7 cellular contexts compared by ENCODE assay signal in genomic region chr1:148073392-148073791, GRCh38.
DNase-seq lines count a peak whose midpoint lies in the region; ATAC-seq, FAIRE-seq and TF ChIP-seq lines count a peak whose summit lies in the region.
"Not testable (repeated sequence)": the region's sequence is repeated elsewhere in the genome, so short reads cannot be mapped to it uniquely, and the experiment has no call there.

No MANE protein-coding gene starts in this region.

- not testable (repeated sequence) for H3K27ac ChIP-seq in CD4-positive, alpha-beta T cell (ENCODE audit: low read depth, low read length); HCT116 (ENCODE audit: low read depth, low read length); foreskin keratinocyte

- not testable (repeated sequence) for H3K4me1 ChIP-seq in HCT116 (ENCODE audit: control insufficient read depth in 1 of 2, insufficient read depth in 2 of 2, low read length in 2 of 2); foreskin keratinocyte

- not testable (repeated sequence) for H3K4me1 Mint-ChIP-seq in CD4-positive, alpha-beta T cell (ENCODE audit: low read depth); activated T-cell treated with anti-CD3 and anti-CD28 coated beads, Interleukin-2, amount 50 U/mL, for 4 hours (ENCODE audit: low read depth); activated naive CD8-positive, alpha-beta T cell treated with anti-CD3 and anti-CD28 coated beads, Interleukin-2, amount 50 U/mL, for 24 hours

- not testable (repeated sequence) for H3K4me3 ChIP-seq in HCT116 (replicated peaks in 1 of 2; ENCODE audit: low read depth in 1 of 2, low read length in 2 of 2)

- CTCF ChIA-PET in CD4-positive, alpha-beta T cell (lab: Charles Lee); HCT116 (lab: Charles Lee): not testable (repeated sequence)

- FAIRE-seq in RCC 7860 (lab: Jason Lieb, UNC): peak; percentile 91

- TF ChIP-seq POLR2A in HCT116 (IDR thresholded peaks at IDR 0.05; ENCODE audit: borderline replicate concordance, extremely low read depth, insufficient read depth, insufficient read length): not testable (repeated sequence)

- H4K20me1 ChIP-seq in HCT116 (ENCODE audit: insufficient read depth): not testable (repeated sequence)

- not testable (repeated sequence) for H3K4me2 ChIP-seq in HCT116 (ENCODE audit: low read length)

- H3K36me3 Mint-ChIP-seq in CD4-positive, alpha-beta T cell (ENCODE audit: low read depth); activated T-cell treated with anti-CD3 and anti-CD28 coated beads, Interleukin-2, amount 50 U/mL, for 4 hours (ENCODE audit: insufficient read depth); activated naive CD8-positive, alpha-beta T cell treated with anti-CD3 and anti-CD28 coated beads, Interleukin-2, amount 50 U/mL, for 24 hours (ENCODE audit: low read depth): not testable (repeated sequence)

- peak; percentile 34 for ATAC-seq in CD4-positive, alpha-beta T cell (ENCODE audit: poor library complexity)
- peak; percentile 60; the same call in 1 of the 2 replicates for ATAC-seq in HCT116
- peak; percentile 66 to 69 for ATAC-seq in activated CD4-positive, CD25-positive, alpha-beta regulatory T cell treated with anti-CD3 and anti-CD28 coated beads, Interleukin-2, amount 50 U/mL, for 24 hours
- peak; percentile 72 to 75 for ATAC-seq in activated T-cell treated with anti-CD3 and anti-CD28 coated beads, Interleukin-2, amount 50 U/mL, for 4 hours
- peak; percentile 52 for ATAC-seq in activated naive CD8-positive, alpha-beta T cell treated with anti-CD3 and anti-CD28 coated beads, Interleukin-2, amount 50 U/mL, for 24 hours
- peak; percentile 54 for ATAC-seq in foreskin keratinocyte

- not testable (repeated sequence) for TF ChIP-seq CTCF in CD4-positive, alpha-beta T cell (IDR thresholded peaks at IDR 0.05); HCT116 (IDR thresholded peaks at IDR 0.05 in 2 of 3, conservative IDR thresholded peaks at IDR 0.05 in 1 of 3; ENCODE audit: borderline replicate concordance in 1 of 3, insufficient read depth in 1 of 3, low read depth in 2 of 3, low read length in 2 of 3); foreskin keratinocyte (conservative IDR thresholded peaks at IDR 0.05)

- RAD21 ChIA-PET in HCT116 (lab: Charles Lee; ENCODE audit: low non-redundant PET in 1 of 2, low total read pairs in 2 of 2, uncharacterized antibody in 2 of 2, unreplicated experiment in 2 of 2): not testable (repeated sequence)

- H2AFZ ChIP-seq in HCT116 (ENCODE audit: low read depth, low read length, poor library complexity, severe bottlenecking): not testable (repeated sequence)

- not testable (repeated sequence) for DNase-seq in CD4-positive, alpha-beta T cell; HCT116 (ENCODE audit: low read depth, low spot score); RCC 7860 (ENCODE audit: low spot score); activated T-cell treated with anti-CD3 and anti-CD28 coated beads, Interleukin-2, amount 50 U/mL, for 4 hours; activated naive CD8-positive, alpha-beta T cell treated with anti-CD3 and anti-CD28 coated beads, Interleukin-2, amount 50 U/mL, for 24 hours; foreskin keratinocyte

- H3K79me2 ChIP-seq in HCT116 (ENCODE audit: insufficient read depth, low read length): not testable (repeated sequence)

- H3K27me3 Mint-ChIP-seq in CD4-positive, alpha-beta T cell; activated T-cell treated with anti-CD3 and anti-CD28 coated beads, Interleukin-2, amount 50 U/mL, for 4 hours (ENCODE audit: low read depth); activated naive CD8-positive, alpha-beta T cell treated with anti-CD3 and anti-CD28 coated beads, Interleukin-2, amount 50 U/mL, for 24 hours: not testable (repeated sequence)

- not testable (repeated sequence) for H3K27ac Mint-ChIP-seq in CD4-positive, alpha-beta T cell; activated naive CD8-positive, alpha-beta T cell treated with anti-CD3 and anti-CD28 coated beads, Interleukin-2, amount 50 U/mL, for 24 hours

- not testable (repeated sequence) for H3K36me3 ChIP-seq in HCT116 (ENCODE audit: control insufficient read depth in 1 of 2, insufficient read depth in 2 of 2, low read length in 2 of 2)

- not testable (repeated sequence) for H3K9ac ChIP-seq in HCT116 (ENCODE audit: low read length)

- not testable (repeated sequence) for H3K9me2 ChIP-seq in HCT116 (ENCODE audit: insufficient read depth)

- not testable (repeated sequence) for BruUV-seq in HCT116 (replicated peaks; lab: Mats Ljungman, UMichigan)

- not testable (repeated sequence) for H3K9me3 Mint-ChIP-seq in CD4-positive, alpha-beta T cell; activated T-cell treated with anti-CD3 and anti-CD28 coated beads, Interleukin-2, amount 50 U/mL, for 4 hours; activated naive CD8-positive, alpha-beta T cell treated with anti-CD3 and anti-CD28 coated beads, Interleukin-2, amount 50 U/mL, for 24 hours

- POLR2A ChIA-PET in CD4-positive, alpha-beta T cell (lab: Charles Lee); HCT116 (lab: Charles Lee): not testable (repeated sequence)

- not testable (repeated sequence) for H3K4me3 Mint-ChIP-seq in CD4-positive, alpha-beta T cell; activated T-cell treated with anti-CD3 and anti-CD28 coated beads, Interleukin-2, amount 50 U/mL, for 4 hours; activated naive CD8-positive, alpha-beta T cell treated with anti-CD3 and anti-CD28 coated beads, Interleukin-2, amount 50 U/mL, for 24 hours

- TF ChIP-seq RAD21 in HCT116 (IDR thresholded peaks at IDR 0.05; ENCODE audit: low read depth): not testable (repeated sequence)

- H3K27me3 ChIP-seq in CD4-positive, alpha-beta T cell (ENCODE audit: control insufficient read depth, insufficient read depth, low read length); HCT116 (ENCODE audit: insufficient read depth, low read length); foreskin keratinocyte: not testable (repeated sequence)

- not testable (repeated sequence) for H3K9me3 ChIP-seq in CD4-positive, alpha-beta T cell (ENCODE audit: control insufficient read depth, low read length); HCT116 (ENCODE audit: control insufficient read depth in 1 of 2, insufficient read depth in 1 of 2, low read depth in 1 of 2, low read length in 2 of 2)

- intact Hi-C loops in CD4-positive, alpha-beta T cell (cut with DNase I, micrococcal nuclease); HCT116 (cut with micrococcal nuclease): not testable (repeated sequence)
